ENCODE assay signal across 12 cellular contexts in the genomic region with DNA sequence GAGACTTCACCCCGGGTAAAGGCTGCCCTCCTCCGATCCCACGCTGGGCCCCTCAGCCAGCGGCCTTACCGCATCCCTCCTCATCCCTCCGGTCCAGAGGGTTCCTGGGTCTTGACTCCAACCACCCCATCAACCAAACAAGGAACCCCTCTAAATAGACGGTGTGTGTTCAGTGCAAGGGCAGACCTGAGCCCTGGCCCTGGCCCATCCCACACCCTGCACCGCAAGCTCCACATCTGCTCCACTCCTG. TPM values are rescaled to one million over a fixed set of nuclear protein-coding genes. Genes with fewer than 3 reads are reported as not detected.
DNase-seq lines count a peak whose midpoint lies in the region; ATAC-seq and TF ChIP-seq lines count a peak whose summit lies in the region.
"Had no signal": no experiment of that assay in that cellular context is flagged by ENCODE, and none has a peak within 500 bp of the region (broad histone marks: within the 10 kb centered on the region; RNA-seq: fewer than 3 reads in every experiment).

No MANE protein-coding gene starts in this region.

- peak overlapping the region; percentile 82 for H3K27ac Mint-ChIP-seq in progenitor cell of endocrine pancreas
- no peak overlapping the region for H3K27ac Mint-ChIP-seq in HFFc6
- H3K27ac Mint-ChIP-seq: activated CD8-positive, alpha-beta memory T cell treated with anti-CD3 and anti-CD28 coated beads, Interleukin-2, amount 10 ng/mL, durations not matched to agents 7 days and 5 days had no signal

- H3K9me3 ChIP-seq in iPS DF 6.9 (ENCODE audit: control insufficient read depth, insufficient read depth, low read length): no peaks in the 10 kb centered on the region
- H3K9me3 ChIP-seq: colonic mucosa had no signal

- H3K36me3 ChIP-seq in H7 (replicated peaks; ENCODE audit: control insufficient read depth, insufficient read depth, low read length): peaks cover 2% of the 10 kb centered on the region; the same call in 1 of the 2 replicates
- peaks cover 10% of the 10 kb centered on the region for H3K36me3 ChIP-seq in iPS DF 6.9 (ENCODE audit: control insufficient read depth, insufficient read depth, low read length)
- H3K36me3 ChIP-seq: colonic mucosa, SJSA1 had no signal

- no peak for TF ChIP-seq CTCF in VCaP (conservative IDR thresholded peaks at IDR 0.05)
- no peak for TF ChIP-seq CTCF in progenitor cell of endocrine pancreas (IDR thresholded peaks at IDR 0.05; ENCODE audit: unreplicated experiment)
- no peak for TF ChIP-seq CTCF in HFFc6 (IDR thresholded peaks at IDR 0.05)

- peaks cover 10% of the 10 kb centered on the region for H3K4me1 Mint-ChIP-seq in progenitor cell of endocrine pancreas (ENCODE audit: low read depth)
- H3K4me1 Mint-ChIP-seq in HFFc6 (ENCODE audit: low read depth): no peaks in the 10 kb centered on the region

- H3K27ac ChIP-seq in VCaP (peak overlapping the region; percentile 92; the same call in 1 of the 2 replicates), iPS DF 6.9 (ENCODE audit: low read length) (no peak overlapping the region)
- H3K27ac ChIP-seq: colonic mucosa, SJSA1 had no signal

- no peak for DNase-seq in H7
- DNase-seq in iPS DF 6.9 (ENCODE audit: low read depth, low spot score): no peak
- DNase-seq in progenitor cell of endocrine pancreas (ENCODE audit: low spot score, unreplicated experiment): no peak
- no peak for DNase-seq in posterior vena cava (ENCODE audit: low spot score)
- no peak for DNase-seq in HFFc6
- DNase-seq: colonic mucosa had no signal

- H3K4me1 ChIP-seq in iPS DF 6.9 (ENCODE audit: control insufficient read depth, insufficient read depth, low read length): peaks cover 5% of the 10 kb centered on the region
- H3K4me1 ChIP-seq: colonic mucosa, SJSA1 had no signal

- H3K4me3 ChIP-seq in H7 (ENCODE audit: insufficient read depth, low read depth, low read length) (peak overlapping the region; percentile 82), iPS DF 6.9 (ENCODE audit: low read length) (peak overlapping the region; percentile 77; the same call in 1 of the 2 replicates)
- H3K4me3 ChIP-seq: colonic mucosa, SJSA1 had no signal

- intact Hi-C loops in posterior vena cava (cut with DNase I): no loop called here

- peak overlapping the region; percentile 72 for H3K4me3 Mint-ChIP-seq in progenitor cell of endocrine pancreas (ENCODE audit: low read depth)
- no peak overlapping the region for H3K4me3 Mint-ChIP-seq in HFFc6
- H3K4me3 Mint-ChIP-seq: activated CD8-positive, alpha-beta memory T cell treated with anti-CD3 and anti-CD28 coated beads, Interleukin-2, amount 10 ng/mL, durations not matched to agents 7 days and 5 days had no signal

- ATAC-seq in GM18867 (IDR thresholded peaks at IDR 0.05; ENCODE audit: unreplicated experiment): no peak
- ATAC-seq: activated CD8-positive, alpha-beta memory T cell treated with anti-CD3 and anti-CD28 coated beads, Interleukin-2, amount 10 ng/mL, durations not matched to agents 7 days and 5 days had no signal

- peaks cover 25% of the 10 kb centered on the region for H3K27me3 Mint-ChIP-seq in progenitor cell of endocrine pancreas
- peaks cover 16% of the 10 kb centered on the region for H3K27me3 Mint-ChIP-seq in HFFc6 (ENCODE audit: insufficient read depth)

- H3K27me3 ChIP-seq in H7 (ENCODE audit: control insufficient read depth, insufficient read depth, low read length) (peaks cover 28% of the 10 kb centered on the region), iPS DF 6.9 (ENCODE audit: control insufficient read depth, insufficient read depth, low read length) (no peaks in the 10 kb centered on the region)

- WGBS in iPS DF 6.9 (ENCODE audit: insufficient coverage, insufficient read length): no CpG with 5 or more reads among the region's 8 CpGs

- H3K9me3 Mint-ChIP-seq in progenitor cell of endocrine pancreas (ENCODE audit: low read depth) (peaks cover 9% of the 10 kb centered on the region), HFFc6 (peaks cover 16% of the 10 kb centered on the region)

- peaks cover 9% of the 10 kb centered on the region for H3K36me3 Mint-ChIP-seq in progenitor cell of endocrine pancreas (ENCODE audit: insufficient read depth)
- peaks cover 12% of the 10 kb centered on the region; the same call in 1 of the 2 replicates for H3K36me3 Mint-ChIP-seq in HFFc6 (ENCODE audit: low read depth)

RNA-seq across cellular contexts. Expression of a gene that starts 1.8 kb away (rescaled TPM):
- 46.8 and 51.6 TPM in 2 replicates for total RNA-seq in H7 (2014; rRNA removed; shearing (Covaris generic))
- 132 and 140 TPM in 2 replicates for total RNA-seq in progenitor cell of endocrine pancreas
- under 1 TPM; 0.37 to 0.57 TPM for total RNA-seq in posterior vena cava
- total RNA-seq in HFFc6 (2021; fragmentation: NEBNext Ultra II Directional; extraction: Animal tissue kit (Norgen Biotek cat#: 25700)): not detected
- total RNA-seq: fibroblast of lung, SJSA1 had no signal

RNA-seq across cellular contexts. Expression of a gene that starts 50.4 kb away (rescaled TPM):
- not detected in 2 replicates for total RNA-seq in H7 (2014; rRNA removed; shearing (Covaris generic))
- total RNA-seq in progenitor cell of endocrine pancreas: 1.0 and 1.2 TPM in 2 replicates
- total RNA-seq in posterior vena cava: not detected
- total RNA-seq in HFFc6 (2021; fragmentation: NEBNext Ultra II Directional; extraction: Animal tissue kit (Norgen Biotek cat#: 25700)): not detected
- total RNA-seq: activated CD8-positive, alpha-beta memory T cell treated with anti-CD3 and anti-CD28 coated beads, Interleukin-2, amount 10 ng/mL, durations not matched to agents 7 days and 5 days; fibroblast of lung; lung microvascular endothelial cell had no signal

Comparison
In these comparisons a context has a peak if more than half of its experiments do, and no peak if none do; other contexts are left out.
1. RNA of a gene that starts 1.8 kb away (total RNA-seq): 132 to 140 TPM in progenitor cell of endocrine pancreas and 46.8 to 51.6 TPM in H7; 0.37 to 0.57 TPM in posterior vena cava and not detected in HFFc6; every median in the first group is over 10 times any median in the second.